In genomic region chr1:175024773-175025172, GRCh38 we compare ENCODE assay signal across 22 cellular contexts. TPM values are rescaled to one million over a fixed set of nuclear protein-coding genes. Genes with fewer than 3 reads are reported as not detected.
DNase-seq lines count a peak whose midpoint lies in the region; ATAC-seq and TF ChIP-seq lines count a peak whose summit lies in the region.
"Had no signal": no experiment of that assay in that cellular context is flagged by ENCODE, and none has a peak within 500 bp of the region (broad histone marks: within the 10 kb centered on the region; RNA-seq: fewer than 3 reads in every experiment).

No MANE protein-coding gene starts in this region.

- H3K27me3 ChIP-seq in CD8-positive, alpha-beta T cell (ENCODE audit: insufficient read depth, low read length): no peaks in the 10 kb centered on the region
- H3K27me3 ChIP-seq in naive thymus-derived CD4-positive, alpha-beta T cell (ENCODE audit: control insufficient read depth in 2 of 2, insufficient read depth in 2 of 2, low read length in 2 of 2): no peaks in the 10 kb centered on the region
- H3K27me3 ChIP-seq in spleen (replicated peaks in 1 of 7): no peaks in the 10 kb centered on the region
- H3K27me3 ChIP-seq: ascending aorta, heart left ventricle, tibial nerve had no signal

- no peaks in the 10 kb centered on the region for H3K36me3 ChIP-seq in CD8-positive, alpha-beta T cell (ENCODE audit: insufficient read depth, low read length)
- peaks cover 0 to 4% (median 0%) of the 10 kb centered on the region in 3 experiments for H3K36me3 ChIP-seq in naive thymus-derived CD4-positive, alpha-beta T cell (ENCODE audit: control insufficient read depth in 2 of 3, insufficient read depth in 3 of 3, low read length in 3 of 3)
- peaks cover 0 to 15% (median 3%) of the 10 kb centered on the region in 6 donors for H3K36me3 ChIP-seq in spleen
- H3K36me3 ChIP-seq: ascending aorta, tibial nerve had no signal

- H3K4me3 ChIP-seq in CD8-positive, alpha-beta T cell (ENCODE audit: low read depth, low read length): no peak overlapping the region
- no peak overlapping the region for H3K4me3 ChIP-seq in naive thymus-derived CD4-positive, alpha-beta T cell (ENCODE audit: low read length)
- no peak overlapping the region for H3K4me3 ChIP-seq in spleen
- H3K4me3 ChIP-seq: ascending aorta, heart left ventricle, tibial nerve had no signal

- WGBS in spleen, 5 donors: 96 to 99% (median 96%) methylated on average over 2 of the region's 2 CpGs

- no peaks in the 10 kb centered on the region for H3K9me3 Mint-ChIP-seq in T-helper 1 cell treated with Interleukin-12 subunit alpha and Interleukin-12 subunit beta and Interleukin-4 antibody, amounts not matched to agents 30 μg/mL and 1 μg/mL, for 36 hours
- no peaks in the 10 kb centered on the region for H3K9me3 Mint-ChIP-seq in CD8-positive, alpha-beta T cell
- H3K9me3 Mint-ChIP-seq in activated T-helper 17 cell treated with anti-CD3 and anti-CD28 coated beads, Interleukin-2, amount 50 U/mL, for 72 hours: no peaks in the 10 kb centered on the region
- H3K9me3 Mint-ChIP-seq in naive thymus-derived CD4-positive, alpha-beta T cell: peaks cover 0 to 8% (median 0%) of the 10 kb centered on the region in 11 donors

- peaks cover 29% of the 10 kb centered on the region for H3K4me1 Mint-ChIP-seq in T-helper 1 cell treated with Interleukin-12 subunit alpha and Interleukin-12 subunit beta and Interleukin-4 antibody, amounts not matched to agents 30 μg/mL and 1 μg/mL, for 36 hours (ENCODE audit: low read depth)
- H3K4me1 Mint-ChIP-seq in CD8-positive, alpha-beta T cell (ENCODE audit: low read depth): peaks cover 36% of the 10 kb centered on the region
- peaks cover 21% of the 10 kb centered on the region for H3K4me1 Mint-ChIP-seq in activated T-helper 17 cell treated with anti-CD3 and anti-CD28 coated beads, Interleukin-2, amount 50 U/mL, for 72 hours
- peaks cover 23 to 50% (median 39%) of the 10 kb centered on the region in 7 donors for H3K4me1 Mint-ChIP-seq in naive thymus-derived CD4-positive, alpha-beta T cell

- DNase-seq in T-helper 1 cell (no peak), spleen (no peak), left cardiac atrium (no peak), NCI-H2227 (lab: John Stamatoyannopoulos, UW; ENCODE audit: unreplicated experiment) (no peak)
- no peak for DNase-seq in CD8-positive, alpha-beta T cell
- DNase-seq in naive thymus-derived CD4-positive, alpha-beta T cell: no peak
- DNase-seq: 8988T, DMS53, heart left ventricle, KBM-7, NCI-H1092, NCI-H526, SHP77 had no signal

- H3K27me3 Mint-ChIP-seq in T-helper 1 cell treated with Interleukin-12 subunit alpha and Interleukin-12 subunit beta and Interleukin-4 antibody, amounts not matched to agents 30 μg/mL and 1 μg/mL, for 36 hours (ENCODE audit: low read depth): no peaks in the 10 kb centered on the region
- no peaks in the 10 kb centered on the region for H3K27me3 Mint-ChIP-seq in CD8-positive, alpha-beta T cell (ENCODE audit: low read depth)
- H3K27me3 Mint-ChIP-seq in activated T-helper 17 cell treated with anti-CD3 and anti-CD28 coated beads, Interleukin-2, amount 50 U/mL, for 72 hours: no peaks in the 10 kb centered on the region
- H3K27me3 Mint-ChIP-seq in naive thymus-derived CD4-positive, alpha-beta T cell: no peaks in the 10 kb centered on the region

- no peak for TF ChIP-seq POLR2A in spleen (IDR thresholded peaks at IDR 0.05)

- H3K36me3 Mint-ChIP-seq in T-helper 1 cell treated with Interleukin-12 subunit alpha and Interleukin-12 subunit beta and Interleukin-4 antibody, amounts not matched to agents 30 μg/mL and 1 μg/mL, for 36 hours (ENCODE audit: low read depth): peaks cover 10% of the 10 kb centered on the region
- H3K36me3 Mint-ChIP-seq in CD8-positive, alpha-beta T cell: peaks cover 20% of the 10 kb centered on the region
- H3K36me3 Mint-ChIP-seq in activated T-helper 17 cell treated with anti-CD3 and anti-CD28 coated beads, Interleukin-2, amount 50 U/mL, for 72 hours (ENCODE audit: low read depth): peaks cover 24% of the 10 kb centered on the region
- H3K36me3 Mint-ChIP-seq in naive thymus-derived CD4-positive, alpha-beta T cell: peaks cover 0 to 5% (median 0%) of the 10 kb centered on the region in 5 donors

- H3K27ac ChIP-seq in CD8-positive, alpha-beta T cell (ENCODE audit: low read depth, low read length): no peak overlapping the region
- no peak overlapping the region for H3K27ac ChIP-seq in naive thymus-derived CD4-positive, alpha-beta T cell (ENCODE audit: low read depth, low read length)
- H3K27ac ChIP-seq in spleen: no peak overlapping the region
- H3K27ac ChIP-seq: heart left ventricle had no signal

- H3K4me3 Mint-ChIP-seq in T-helper 1 cell treated with Interleukin-12 subunit alpha and Interleukin-12 subunit beta and Interleukin-4 antibody, amounts not matched to agents 30 μg/mL and 1 μg/mL, for 36 hours: peak overlapping the region; percentile 1
- peak overlapping the region; percentile 46 for H3K4me3 Mint-ChIP-seq in CD8-positive, alpha-beta T cell
- peak overlapping the region; percentile 88 for H3K4me3 Mint-ChIP-seq in activated T-helper 17 cell treated with anti-CD3 and anti-CD28 coated beads, Interleukin-2, amount 50 U/mL, for 72 hours
- H3K4me3 Mint-ChIP-seq in naive thymus-derived CD4-positive, alpha-beta T cell: peak overlapping the region; percentile 39 to 90 (median 70)

- intact Hi-C loops in CD8-positive, alpha-beta T cell (cut with DNase I, micrococcal nuclease): loop anchor here (5.0 to 10.0 kb wide), 10 partner anchors 123 to 1550 kb away; partner anchors contain the start of genes KLHL20 (in 2 of the 2), RABGAP1L (in 2 of the 2), RC3H1 (in 2 of the 2) and CENPL (in 1 of the 2)
- intact Hi-C loops in naive thymus-derived CD4-positive, alpha-beta T cell (cut with micrococcal nuclease): loop anchor here (5.0 to 10.0 kb wide), 3 partner anchors 1002 to 1310 kb away; partner anchors contain the start of genes COP1 (in 1 of the 2), KLHL20 (in 1 of the 2) and RC3H1 (in 1 of the 2)
- intact Hi-C loops in spleen (cut with DNase I; ENCODE audit: low total_unique reads) (no loop called here), left cardiac atrium (cut with DNase I) (no loop called here)

- H3K4me1 ChIP-seq in CD8-positive, alpha-beta T cell (ENCODE audit: insufficient read depth, low read length): peaks cover 11% of the 10 kb centered on the region
- peaks cover 6 to 15% of the 10 kb centered on the region in 2 donors for H3K4me1 ChIP-seq in naive thymus-derived CD4-positive, alpha-beta T cell (ENCODE audit: control insufficient read depth in 2 of 2, insufficient read depth in 2 of 2, low read length in 2 of 2)
- H3K4me1 ChIP-seq in spleen: peaks cover 5 to 44% (median 18%) of the 10 kb centered on the region in 6 donors

- H3K9me3 ChIP-seq in CD8-positive, alpha-beta T cell (ENCODE audit: low read length): no peaks in the 10 kb centered on the region
- H3K9me3 ChIP-seq in naive thymus-derived CD4-positive, alpha-beta T cell (ENCODE audit: control insufficient read depth in 2 of 3, low read length in 3 of 3): no peaks in the 10 kb centered on the region
- no peaks in the 10 kb centered on the region for H3K9me3 ChIP-seq in spleen
- H3K9me3 ChIP-seq: ascending aorta, heart left ventricle, tibial nerve had no signal

- ATAC-seq in CD8-positive, alpha-beta T cell: no peak
- no peak for ATAC-seq in activated T-helper 17 cell treated with anti-CD3 and anti-CD28 coated beads, Interleukin-2, amount 50 U/mL, for 72 hours (replicated peaks)
- ATAC-seq in naive thymus-derived CD4-positive, alpha-beta T cell: no peak
- no peak for ATAC-seq in left cardiac atrium
- ATAC-seq: activated CD4-positive, CD25-positive, alpha-beta regulatory T cell treated with anti-CD3 and anti-CD28 coated beads, Interleukin-2, amount 50 U/mL, for 24 hours; heart left ventricle had no signal

- POLR2A ChIA-PET in CD8-positive, alpha-beta T cell (lab: Charles Lee): interaction anchor here (2.3 to 4.0 kb wide), 3 partner anchors 25 to 59 kb away, joined by 11 to 148 read pairs (median 20); partner anchors contain the start of gene CACYBP
- POLR2A ChIA-PET in naive thymus-derived CD4-positive, alpha-beta T cell (lab: Charles Lee): interaction anchor here (0.6 to 5.8 kb wide), 6 partner anchors 21 to 1549 kb away, joined by 3 to 185 read pairs (median 4); partner anchors contain the start of gene CACYBP

- CTCF ChIA-PET in CD8-positive, alpha-beta T cell (lab: Charles Lee): interaction anchor here (2.3 kb wide), 1 partner anchor 25 kb away, joined by 19 read pairs; the partner anchor contains the start of gene CACYBP
- CTCF ChIA-PET in naive thymus-derived CD4-positive, alpha-beta T cell (lab: Charles Lee): interaction anchor here (1.9 kb wide), 1 partner anchor 25 kb away, joined by 22 read pairs; the partner anchor contains the start of gene CACYBP

- H3K27ac Mint-ChIP-seq in T-helper 1 cell treated with Interleukin-12 subunit alpha and Interleukin-12 subunit beta and Interleukin-4 antibody, amounts not matched to agents 30 μg/mL and 1 μg/mL, for 36 hours: peak overlapping the region; percentile 19
- peak overlapping the region; percentile 94 for H3K27ac Mint-ChIP-seq in CD8-positive, alpha-beta T cell
- H3K27ac Mint-ChIP-seq in activated T-helper 17 cell treated with anti-CD3 and anti-CD28 coated beads, Interleukin-2, amount 50 U/mL, for 72 hours: no peak overlapping the region
- H3K27ac Mint-ChIP-seq in naive thymus-derived CD4-positive, alpha-beta T cell: peak overlapping the region; percentile 58 to 98 (median 89)

- no peak for TF ChIP-seq CTCF in CD8-positive, alpha-beta T cell (IDR thresholded peaks at IDR 0.05)
- no peak for TF ChIP-seq CTCF in spleen (IDR thresholded peaks at IDR 0.05 in 8 of 11, conservative IDR thresholded peaks at IDR 0.05 in 3 of 11)

RNA-seq across cellular contexts. Expression of gene MRPS14, which starts 1.5 kb away (rescaled TPM):
- 1 to 10 TPM; 6.8 to 7.3 TPM for total RNA-seq in CD8-positive, alpha-beta T cell
- 10 to 100 TPM; 25.0 to 31.5 TPM for total RNA-seq in activated T-helper 17 cell treated with anti-CD3 and anti-CD28 coated beads, Interleukin-2, amount 50 U/mL, for 72 hours
- 10 to 100 TPM; 12.4 to 36.5 (median 31.5) TPM for total RNA-seq in naive thymus-derived CD4-positive, alpha-beta T cell
- 10 to 100 TPM; 53.6 to 67.6 TPM for polyA plus RNA-seq in naive thymus-derived CD4-positive, alpha-beta T cell
- total RNA-seq in spleen (10 to 100 TPM; 20.8 to 34.5 (median 26.8) TPM), left cardiac atrium (10 to 100 TPM; 26.0 to 26.7 TPM)
- 10 to 100 TPM; 10.1 to 26.1 (median 25.2) TPM for polyA plus RNA-seq in spleen

RNA-seq across cellular contexts. Expression of gene CACYBP, which starts 25.0 kb away (rescaled TPM):
- 100 to 1,000 TPM; 105 to 122 TPM for total RNA-seq in CD8-positive, alpha-beta T cell
- 100 to 1,000 TPM; 289 to 427 TPM for total RNA-seq in activated T-helper 17 cell treated with anti-CD3 and anti-CD28 coated beads, Interleukin-2, amount 50 U/mL, for 72 hours
- 100 to 1,000 TPM in 2 of 5 experiments, 10 to 100 TPM in 3; 70.8 to 190 (median 96.2) TPM for total RNA-seq in naive thymus-derived CD4-positive, alpha-beta T cell
- 100 to 1,000 TPM; 164 to 192 TPM for polyA plus RNA-seq in naive thymus-derived CD4-positive, alpha-beta T cell
- total RNA-seq in spleen (100 to 1,000 TPM in 1 of 7 donors, 10 to 100 TPM in 6; 45.1 to 128 (median 65.3) TPM), left cardiac atrium (10 to 100 TPM; 52.8 to 91.4 TPM)
- 10 to 100 TPM; 32.3 to 72.3 (median 55.9) TPM for polyA plus RNA-seq in spleen

RNA-seq across cellular contexts. Expression of gene TNN, which starts 42.9 kb away (rescaled TPM):
- not detected for total RNA-seq in CD8-positive, alpha-beta T cell
- not detected for total RNA-seq in activated T-helper 17 cell treated with anti-CD3 and anti-CD28 coated beads, Interleukin-2, amount 50 U/mL, for 72 hours
- not detected for total RNA-seq in naive thymus-derived CD4-positive, alpha-beta T cell
- not detected for polyA plus RNA-seq in naive thymus-derived CD4-positive, alpha-beta T cell
- total RNA-seq in spleen (1 to 10 TPM in 2 of 7 donors, under 1 TPM in 5; 0.26 to 1.3 (median 0.47) TPM), left cardiac atrium (under 1 TPM; 0.18 to 0.76 TPM)
- under 1 TPM; 0.03 to 0.29 (median 0.04) TPM for polyA plus RNA-seq in spleen
- total RNA-seq: lung microvascular endothelial cell, renal cortical epithelial cell had no signal
- polyA plus RNA-seq: BJ, neural cell had no signal

Comparison
In these comparisons a context has a peak if more than half of its experiments do, and no peak if none do; other contexts are left out.
1. H3K4me3 Mint-ChIP-seq: peak in every context shown above with its lines; median percentile 88 in activated T-helper 17 cell treated with anti-CD3 and anti-CD28 coated beads, Interleukin-2, amount 50 U/mL, for 72 hours; 70 in naive thymus-derived CD4-positive, alpha-beta T cell; 46 in CD8-positive, alpha-beta T cell; 1 in T-helper 1 cell treated with Interleukin-12 subunit alpha and Interleukin-12 subunit beta and Interleukin-4 antibody, amounts not matched to agents 30 μg/mL and 1 μg/mL, for 36 hours.
2. intact Hi-C loops: an anchor here in CD8-positive, alpha-beta T cell (5.0 to 10.0 kb wide) and naive thymus-derived CD4-positive, alpha-beta T cell (5.0 to 10.0 kb wide); none called in spleen and left cardiac atrium.